Comparison of ENCODE assay signal across 2 cellular contexts in the genomic region with DNA sequence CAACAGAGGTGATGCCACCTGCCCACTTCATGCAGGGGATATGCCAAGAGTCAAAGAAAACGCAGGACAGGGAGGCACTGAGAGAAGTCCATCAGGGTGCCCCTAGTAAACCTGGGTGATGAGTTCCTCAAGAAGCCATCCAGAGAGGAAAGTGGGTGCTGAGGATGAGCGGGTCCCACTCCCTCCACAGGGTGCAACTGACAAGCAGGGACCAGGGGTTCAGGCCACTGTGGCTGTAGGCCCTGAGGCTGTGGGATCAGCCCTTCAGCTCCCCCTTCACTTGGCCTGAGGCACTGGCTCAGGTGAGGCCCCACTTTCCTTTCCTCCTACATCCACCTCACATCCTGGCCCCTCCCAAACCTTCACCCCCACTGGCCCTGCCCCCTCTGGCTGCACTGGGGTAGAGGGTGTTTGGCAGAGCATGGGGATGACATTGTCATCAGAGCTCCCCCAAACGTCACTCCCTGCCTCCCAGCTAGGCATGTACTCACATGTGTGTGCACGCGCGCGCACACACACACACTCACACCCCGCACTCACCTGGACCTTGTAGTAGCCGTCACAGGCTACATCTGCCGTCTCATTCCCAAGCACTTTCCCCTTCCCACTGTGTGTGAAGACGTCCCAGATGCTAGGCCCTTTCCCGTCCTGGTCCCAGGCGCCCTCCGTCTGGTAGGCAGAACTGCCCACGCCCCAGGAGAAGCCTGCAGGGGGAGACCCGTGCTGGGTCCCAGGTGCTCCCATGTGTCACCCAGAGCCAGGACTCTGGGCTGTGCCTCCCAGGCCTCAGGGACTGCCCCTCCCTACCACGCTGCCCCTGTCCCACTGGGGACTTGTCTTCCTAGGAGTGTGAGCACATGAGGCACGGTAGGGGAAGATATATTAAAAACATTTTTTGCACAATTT.
A peak's percentile ranks its signal among the peaks of the same experiment; 100 is the strongest.
TF ChIP-seq lines count a peak whose summit lies in the region.

No MANE protein-coding gene starts in this region.

TF ChIP-seq in HEK293, 187 proteins besides CTCF, POLR2A, EP300 and RAD21:
- TF ChIP-seq GLIS2 (tag by site-specific recombination; IDR thresholded peaks at IDR 0.05) = 0 out of 2 replicates have a peak, but pooled peaks have one; percentile 16
- no peak for TF ChIP-seq SALL2 (tag by site-specific recombination; IDR thresholded peaks at IDR 0.05; ENCODE audit: borderline replicate concordance)
- TF ChIP-seq ZBTB48 (tag by site-specific recombination; IDR thresholded peaks at IDR 0.05) = no peak

TF ChIP-seq in H1, 55 proteins besides CTCF, POLR2A, EP300 and RAD21:
- TF ChIP-seq RFX5 (IDR thresholded peaks at IDR 0.05; ENCODE audit: borderline replicate concordance, low read depth, low read length) = no peak
- TF ChIP-seq TAF7 (optimal IDR thresholded peaks at IDR 0.05; ENCODE audit: borderline replicate concordance, low read depth, low read length) = no peak
- TF ChIP-seq TBP (IDR thresholded peaks at IDR 0.05; ENCODE audit: low read depth, low read length) = no peak
- no peak for TF ChIP-seq HDAC6 (IDR thresholded peaks at IDR 0.05; ENCODE audit: low read depth, low read length)
- TF ChIP-seq, protein P1, sequence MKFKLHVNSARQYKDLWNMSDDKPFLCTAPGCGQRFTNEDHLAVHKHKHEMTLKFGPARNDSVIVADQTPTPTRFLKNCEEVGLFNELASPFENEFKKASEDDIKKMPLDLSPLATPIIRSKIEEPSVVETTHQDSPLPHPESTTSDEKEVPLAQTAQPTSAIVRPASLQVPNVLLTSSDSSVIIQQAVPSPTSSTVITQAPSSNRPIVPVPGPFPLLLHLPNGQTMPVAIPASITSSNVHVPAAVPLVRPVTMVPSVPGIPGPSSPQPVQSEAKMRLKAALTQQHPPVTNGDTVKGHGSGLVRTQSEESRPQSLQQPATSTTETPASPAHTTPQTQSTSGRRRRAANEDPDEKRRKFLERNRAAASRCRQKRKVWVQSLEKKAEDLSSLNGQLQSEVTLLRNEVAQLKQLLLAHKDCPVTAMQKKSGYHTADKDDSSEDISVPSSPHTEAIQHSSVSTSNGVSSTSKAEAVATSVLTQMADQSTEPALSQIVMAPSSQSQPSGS (IDR thresholded peaks at IDR 0.05; ENCODE audit: low read length) = no peak
- no peak for TF ChIP-seq CREB1 (IDR thresholded peaks at IDR 0.05)
